ENCODE assay signal across 9 cellular contexts in the genomic region with DNA sequence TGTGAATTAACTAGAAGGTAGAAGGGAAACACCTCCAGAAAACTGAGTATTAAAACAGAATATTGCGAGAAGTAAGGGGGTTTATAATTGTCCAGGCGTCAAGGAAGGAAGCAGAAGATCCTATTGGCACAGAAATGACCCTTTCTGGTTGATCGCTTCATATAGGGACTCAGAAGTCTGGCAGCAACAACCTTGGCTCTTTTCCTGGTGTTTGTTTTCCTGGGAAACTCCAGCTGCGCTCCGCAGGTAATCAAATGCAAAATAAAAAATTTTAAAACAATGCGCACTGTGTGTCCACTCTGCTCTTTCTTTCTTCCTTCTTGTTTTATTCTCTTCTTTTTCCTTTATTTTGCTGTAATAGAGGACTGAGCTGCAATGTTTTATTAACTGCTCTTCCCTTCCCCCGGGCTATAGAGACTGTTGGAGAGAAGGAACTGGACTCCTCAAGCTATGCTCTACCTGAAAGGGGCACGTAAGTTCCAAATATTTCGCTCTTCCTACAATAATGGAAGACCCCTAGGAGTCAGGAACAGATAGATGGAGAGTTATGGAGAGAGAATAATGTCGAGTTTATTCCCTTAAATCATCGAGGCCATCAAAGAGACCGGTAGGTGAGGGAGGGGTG. TPM values are rescaled to one million over a fixed set of nuclear protein-coding genes. Genes with fewer than 3 reads are reported as not detected.
DNase-seq lines count a peak whose midpoint lies in the region; ATAC-seq lines count a peak whose summit lies in the region.
"Had no signal": no experiment of that assay in that cellular context is flagged by ENCODE, and none has a peak within 500 bp of the region (broad histone marks: within the 10 kb centered on the region; RNA-seq: fewer than 3 reads in every experiment).

No MANE protein-coding gene starts in this region.

- no peak for DNase-seq in CD4-positive, alpha-beta memory T cell
- DNase-seq in NCI-H2029 (lab: John Stamatoyannopoulos, UW), result peak; percentile 39
- DNase-seq in dermis blood vessel endothelial cell, result peak; percentile 7
- no peak for DNase-seq in naive thymus-derived CD8-positive, alpha-beta T cell
- no peak for DNase-seq in NK-92 treated with Interleukin-12 subunit alpha and Interleukin-12 subunit beta, amount 100 ng/mL, for 24 hours (lab: John Stamatoyannopoulos, UW)

- H3K27ac ChIP-seq in CD4-positive, alpha-beta memory T cell (ENCODE audit: low read depth, low read length), result no peak overlapping the region
- H3K27ac ChIP-seq: neutrophil had no signal

- H3K27ac Mint-ChIP-seq in CD4-positive, alpha-beta memory T cell, result peak overlapping the region in 1 of 7 donors; percentile 33
- peak overlapping the region in 3 of 10 donors; percentile 14 to 72 (median 19) for H3K27ac Mint-ChIP-seq in naive thymus-derived CD8-positive, alpha-beta T cell

- H3K27me3 ChIP-seq in CD4-positive, alpha-beta memory T cell (ENCODE audit: insufficient read depth, low read length), result peaks cover 8% of the 10 kb centered on the region

- H3K4me1 ChIP-seq in CD4-positive, alpha-beta memory T cell (ENCODE audit: insufficient read depth, low read length), result peaks cover 12% of the 10 kb centered on the region

- H3K9me3 ChIP-seq in CD4-positive, alpha-beta memory T cell (ENCODE audit: control insufficient read depth in 1 of 2, low read length in 2 of 2), result no peaks in the 10 kb centered on the region
- H3K9me3 ChIP-seq: neutrophil had no signal

- H3K9me3 Mint-ChIP-seq in CD4-positive, alpha-beta memory T cell, result peaks cover 0 to 5% (median 4%) of the 10 kb centered on the region in 8 donors
- H3K9me3 Mint-ChIP-seq in naive thymus-derived CD8-positive, alpha-beta T cell, result peaks cover 0 to 12% (median 4%) of the 10 kb centered on the region in 9 donors

- H3K4me1 Mint-ChIP-seq in CD4-positive, alpha-beta memory T cell, result peaks cover 4 to 9% (median 5%) of the 10 kb centered on the region in 4 donors
- peaks cover 2 to 11% (median 9%) of the 10 kb centered on the region in 4 donors for H3K4me1 Mint-ChIP-seq in naive thymus-derived CD8-positive, alpha-beta T cell

- no peak for ATAC-seq in naive thymus-derived CD8-positive, alpha-beta T cell
- ATAC-seq in GM19324 (IDR thresholded peaks at IDR 0.05; ENCODE audit: low FRiP score, unreplicated experiment) (no peak), HG02610 (IDR thresholded peaks at IDR 0.05; ENCODE audit: unreplicated experiment) (no peak), GM21529 (IDR thresholded peaks at IDR 0.05; ENCODE audit: unreplicated experiment) (no peak)

- H3K36me3 Mint-ChIP-seq in CD4-positive, alpha-beta memory T cell, result no peaks in the 10 kb centered on the region
- peaks cover 0 to 6% (median 5%) of the 10 kb centered on the region in 3 donors for H3K36me3 Mint-ChIP-seq in naive thymus-derived CD8-positive, alpha-beta T cell

- H3K36me3 ChIP-seq in CD4-positive, alpha-beta memory T cell (ENCODE audit: insufficient read depth, low read length), result no peaks in the 10 kb centered on the region
- H3K36me3 ChIP-seq: neutrophil had no signal

- peaks cover 17 to 21% of the 10 kb centered on the region in 2 donors for H3K27me3 Mint-ChIP-seq in CD4-positive, alpha-beta memory T cell
- peaks cover 19 to 39% (median 31%) of the 10 kb centered on the region in 5 donors for H3K27me3 Mint-ChIP-seq in naive thymus-derived CD8-positive, alpha-beta T cell

- H3K4me3 ChIP-seq in CD4-positive, alpha-beta memory T cell (ENCODE audit: low read length in 2 of 2), result peak overlapping the region; percentile 27 to 61

- CTCF ChIA-PET in CD4-positive, alpha-beta memory T cell (lab: Charles Lee; ENCODE audit: partially characterized antibody), result interaction anchor here (0.9 to 1.1 kb wide), 2 partner anchors 25 to 153 kb away, joined by 3 to 4 read pairs; a partner anchor contains a TSS

- intact Hi-C loops in CD4-positive, alpha-beta memory T cell (cut with micrococcal nuclease), result loop anchor here (5.0 kb wide), 1 partner anchor 165 kb away; no protein-coding TSS in a partner anchor

- POLR2A ChIA-PET in CD4-positive, alpha-beta memory T cell (lab: Charles Lee; ENCODE audit: partially characterized antibody), result interaction anchor here (1.0 to 2.6 kb wide), 4 partner anchors 16 to 131 kb away, joined by 4 to 13 read pairs (median 6); a partner anchor contains a TSS
- POLR2A ChIA-PET in naive thymus-derived CD8-positive, alpha-beta T cell (lab: Charles Lee), result interaction anchor here (2.9 kb wide), 1 partner anchor 25 kb away, joined by 8 read pairs; a partner anchor contains a TSS

- peak overlapping the region; percentile 80 to 89 (median 84) for H3K4me3 Mint-ChIP-seq in CD4-positive, alpha-beta memory T cell
- H3K4me3 Mint-ChIP-seq in naive thymus-derived CD8-positive, alpha-beta T cell, result peak overlapping the region; percentile 75 to 90 (median 82)

RNA-seq across cellular contexts. Expression of a gene that starts 0.7 kb away (rescaled TPM):
- under 1 TPM; 0.49 to 0.78 TPM for total RNA-seq in CD4-positive, alpha-beta memory T cell
- under 1 TPM in 1 of 2 donors, not detected in 1; 0.63 TPM for polyA plus RNA-seq in CD4-positive, alpha-beta memory T cell
- 0.05 and 0.51 TPM in 2 replicates for total RNA-seq in dermis blood vessel endothelial cell
- under 1 TPM; 0.21 to 0.36 TPM for total RNA-seq in naive thymus-derived CD8-positive, alpha-beta T cell
- under 1 TPM in 2 of 3 donors, not detected in 1; 0.20 to 0.21 TPM for polyA plus RNA-seq in naive thymus-derived CD8-positive, alpha-beta T cell

RNA-seq across cellular contexts. Expression of a gene that starts 25.2 kb away (rescaled TPM):
- total RNA-seq in CD4-positive, alpha-beta memory T cell, result 10 to 100 TPM; 33.0 to 39.1 TPM
- 10 to 100 TPM; 33.5 to 37.1 TPM for polyA plus RNA-seq in CD4-positive, alpha-beta memory T cell
- 25.1 and 27.9 TPM in 2 replicates for total RNA-seq in dermis blood vessel endothelial cell
- 10 to 100 TPM; 30.2 to 30.3 TPM for total RNA-seq in naive thymus-derived CD8-positive, alpha-beta T cell
- polyA plus RNA-seq in naive thymus-derived CD8-positive, alpha-beta T cell, result 10 to 100 TPM; 16.6 to 19.7 (median 19.2) TPM

RNA-seq across cellular contexts. Expression of a gene that starts 25.4 kb away (rescaled TPM):
- total RNA-seq in CD4-positive, alpha-beta memory T cell, result 10 to 100 TPM; 64.0 to 67.8 TPM
- polyA plus RNA-seq in CD4-positive, alpha-beta memory T cell, result 10 to 100 TPM; 90.0 to 91.7 TPM
- total RNA-seq in dermis blood vessel endothelial cell, result 130 and 164 TPM in 2 replicates
- total RNA-seq in naive thymus-derived CD8-positive, alpha-beta T cell, result 10 to 100 TPM; 56.8 to 58.3 TPM
- polyA plus RNA-seq in naive thymus-derived CD8-positive, alpha-beta T cell, result 10 to 100 TPM; 51.4 to 64.6 (median 52.9) TPM

Comparison
In these comparisons a context has a peak if more than half of its experiments do, and no peak if none do; other contexts are left out.
1. DNase-seq: peak in NCI-H2029 (single experiment) and dermis blood vessel endothelial cell (single experiment); none in CD4-positive, alpha-beta memory T cell (0 of 5), naive thymus-derived CD8-positive, alpha-beta T cell (0 of 10) and NK-92 treated with Interleukin-12 subunit alpha and Interleukin-12 subunit beta, amount 100 ng/mL, for 24 hours (single experiment).